19 cellular contexts compared by ENCODE assay signal in the genomic region with DNA sequence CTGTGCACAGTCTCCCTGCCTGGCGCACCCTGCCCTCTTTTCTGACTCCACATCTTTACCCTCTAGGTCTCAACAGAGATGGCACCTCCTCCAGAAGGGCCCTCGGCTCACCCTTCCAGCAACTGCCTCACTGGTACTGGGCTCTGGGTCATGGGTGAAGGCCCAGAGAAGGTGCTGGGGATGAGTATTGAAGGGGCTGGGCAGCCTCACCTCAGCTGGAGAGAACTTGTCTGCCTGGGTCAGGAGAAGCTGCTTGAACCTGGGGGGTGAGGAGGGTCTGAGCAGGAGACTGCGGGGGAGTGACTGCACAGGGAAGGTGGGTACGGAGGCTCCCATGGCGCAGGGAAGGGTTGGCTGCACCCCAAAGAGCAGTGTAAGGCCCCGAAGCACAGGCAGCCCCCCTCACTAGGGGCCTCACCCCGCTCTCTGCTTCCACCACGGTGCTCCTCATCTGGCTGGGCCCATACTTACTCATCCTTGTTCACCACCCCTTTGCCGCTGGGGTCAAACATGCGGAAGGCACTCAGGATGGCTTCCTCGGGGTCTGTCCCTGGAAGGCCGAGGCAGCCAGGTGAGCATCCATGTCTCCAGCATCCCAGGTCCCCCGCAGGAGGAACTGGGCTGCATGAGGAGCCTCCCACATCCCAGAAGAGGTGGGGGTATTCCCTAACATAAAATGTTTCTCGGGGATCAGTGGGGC. TPM values are rescaled to one million over a fixed set of nuclear protein-coding genes. Genes with fewer than 3 reads are reported as not detected.
DNase-seq lines count a peak whose midpoint lies in the region; ATAC-seq and TF ChIP-seq lines count a peak whose summit lies in the region.
"Had no signal": no experiment of that assay in that cellular context is flagged by ENCODE, and none has a peak within 500 bp of the region (broad histone marks: within the 10 kb centered on the region; RNA-seq: fewer than 3 reads in every experiment).

No MANE protein-coding gene starts in this region.

- no peak overlapping the region for H2AK9ac ChIP-seq in IMR-90 (replicated peaks; ENCODE audit: low read depth, low read length, poor library complexity)

- H3K27ac ChIP-seq in cardiac muscle cell, result peak overlapping the region; percentile 100
- H3K27ac ChIP-seq in IMR-90 (ENCODE audit: insufficient read depth, low read length), result no peak overlapping the region
- H3K27ac ChIP-seq in osteoblast (ENCODE audit: low read depth, low read length), result no peak overlapping the region
- H3K27ac ChIP-seq in aorta (ENCODE audit: low read depth in 1 of 2, low read length in 2 of 2), result no peak overlapping the region
- H3K27ac ChIP-seq in PC-9, result no peak overlapping the region
- H3K27ac ChIP-seq: BLaER1 had no signal

- no peak for TF ChIP-seq CTCF in cardiac muscle cell (IDR thresholded peaks at IDR 0.05; ENCODE audit: low read depth, low read length)
- TF ChIP-seq CTCF in IMR-90 (conservative IDR thresholded peaks at IDR 0.05; ENCODE audit: low read depth, low read length), result no peak
- TF ChIP-seq CTCF in osteoblast (IDR thresholded peaks at IDR 0.05; ENCODE audit: extremely low read depth, low read depth, low read length), result no peak
- no peak for TF ChIP-seq CTCF in PC-9 (conservative IDR thresholded peaks at IDR 0.05)

- H3K4ac ChIP-seq in IMR-90 (ENCODE audit: low read depth, low read length), result no peak overlapping the region

- no peak for TF ChIP-seq POLR2A in IMR-90 (IDR thresholded peaks at IDR 0.05; ENCODE audit: low read depth, low read length)

- no peak overlapping the region for H2BK5ac ChIP-seq in IMR-90 (ENCODE audit: low read depth, low read length, poor library complexity, severe bottlenecking)

- H4K8ac ChIP-seq in IMR-90 (ENCODE audit: low read depth in 2 of 2, low read length in 2 of 2), result no peak overlapping the region

- H3K9ac ChIP-seq in IMR-90 (ENCODE audit: low read depth, low read length), result no peak overlapping the region
- H3K9ac ChIP-seq: BLaER1 had no signal

- H2BK120ac ChIP-seq in IMR-90 (ENCODE audit: low read depth, low read length), result no peak overlapping the region

- ATAC-seq in left ventricle myocardium superior, result no peak
- no peak for ATAC-seq in IMR-90 (ENCODE audit: low read depth)
- ATAC-seq in aorta (ENCODE audit: low FRiP score), result no peak
- ATAC-seq: GM12878 had no signal

- H3K4me3 ChIP-seq in cardiac muscle cell, result peak overlapping the region; percentile 40
- H3K4me3 ChIP-seq in IMR-90 (ENCODE audit: insufficient read depth, low read depth, low read length), result no peak overlapping the region
- no peak overlapping the region for H3K4me3 ChIP-seq in osteoblast (ENCODE audit: insufficient read depth, low read length)
- no peak overlapping the region for H3K4me3 ChIP-seq in aorta (ENCODE audit: low read length in 2 of 2)
- H3K4me3 ChIP-seq in PC-9, result no peak overlapping the region
- H3K4me3 ChIP-seq: BLaER1, GM12878 had no signal

- WGBS in IMR-90 (ENCODE audit: extremely low coverage in 2 of 2, insufficient read length in 1 of 2), 2 experiments, result 83% methylated on average over 3 of the region's 14 CpGs; no CpG with 5 or more reads in 1 of the 2 experiments
- WGBS in aorta, 2 donors, result 94 to 95% methylated on average over 14 of the region's 14 CpGs

- DNase-seq in cardiac muscle cell (ENCODE audit: low read depth in 1 of 2, low spot score in 1 of 2) (no peak), left ventricle myocardium superior (no peak), IMR-90 (no peak), osteoblast (ENCODE audit: insufficient read length, low spot score, missing footprints) (peak; percentile 70), aorta (peak; percentile 34 to 57), PC-9 (no peak), NCI-H146 (lab: John Stamatoyannopoulos, UW) (no peak)
- DNase-seq: 8988T; AML-193; Calu3; CD4-positive, CD25-positive, alpha-beta regulatory T cell; DMS 273 treated with DMSO at 0.1 percent for 48 hours; HCEC 1CT; HFFc6 had no signal

- no peak overlapping the region for H4K91ac ChIP-seq in IMR-90 (ENCODE audit: insufficient read depth, low read depth, low read length)

- CTCF ChIA-PET in IMR-90 (lab: Yijun Ruan, JAX), result no interaction called here
- CTCF ChIA-PET in PC-9 (lab: Charles Lee), result no interaction called here

- peaks cover 55% of the 10 kb centered on the region for H3K4me1 ChIP-seq in cardiac muscle cell (ENCODE audit: low read depth)
- H3K4me1 ChIP-seq in IMR-90 (ENCODE audit: control insufficient read depth, insufficient read depth, low read length), result no peaks in the 10 kb centered on the region
- H3K4me1 ChIP-seq in osteoblast (ENCODE audit: insufficient read depth, low read length), result no peaks in the 10 kb centered on the region
- H3K4me1 ChIP-seq in aorta (ENCODE audit: control insufficient read depth in 1 of 2, insufficient read depth in 2 of 2, low read length in 2 of 2), result no peaks in the 10 kb centered on the region
- no peaks in the 10 kb centered on the region for H3K4me1 ChIP-seq in PC-9 (replicated peaks; ENCODE audit: insufficient read depth)

- no peak overlapping the region for H3K23ac ChIP-seq in IMR-90 (ENCODE audit: low read depth, low read length)

- no peak for TF ChIP-seq RAD21 in IMR-90 (IDR thresholded peaks at IDR 0.05; ENCODE audit: low read length)

- no peaks in the 10 kb centered on the region for H3K9me2 ChIP-seq in PC-9 (ENCODE audit: insufficient read depth)

- POLR2A ChIA-PET in IMR-90 (lab: Charles Lee; ENCODE audit: unreplicated experiment) (no interaction called here), PC-9 (lab: Charles Lee; ENCODE audit: unreplicated experiment) (no interaction called here)

- no peak overlapping the region for H3K56ac ChIP-seq in IMR-90 (ENCODE audit: extremely low read depth, insufficient read depth, low read length)

- H3F3A ChIP-seq in PC-9 (ENCODE audit: insufficient read depth, low read depth), result peaks cover 13% of the 10 kb centered on the region

- no peaks in the 10 kb centered on the region for H3K27me3 ChIP-seq in cardiac muscle cell
- peaks cover 12% of the 10 kb centered on the region for H3K27me3 ChIP-seq in IMR-90 (ENCODE audit: control insufficient read depth, insufficient read depth, low read length)
- H3K27me3 ChIP-seq in osteoblast (ENCODE audit: insufficient read depth, low read length), result peaks cover under 1% of the 10 kb centered on the region
- no peaks in the 10 kb centered on the region for H3K27me3 ChIP-seq in aorta (ENCODE audit: control insufficient read depth in 1 of 2, insufficient read depth in 2 of 2, low read length in 1 of 2)
- no peaks in the 10 kb centered on the region for H3K27me3 ChIP-seq in PC-9 (ENCODE audit: insufficient read depth, low read depth)

- H3K4me2 ChIP-seq in IMR-90 (ENCODE audit: low read depth, low read length) (no peak overlapping the region), osteoblast (ENCODE audit: insufficient read depth, low read length) (no peak overlapping the region), PC-9 (no peak overlapping the region)
- H3K4me2 ChIP-seq: BLaER1 had no signal

- no peaks in the 10 kb centered on the region for H3K9me3 ChIP-seq in cardiac muscle cell (ENCODE audit: low read depth)
- H3K9me3 ChIP-seq in IMR-90 (ENCODE audit: control insufficient read depth, insufficient read depth, low read length), result no peaks in the 10 kb centered on the region
- H3K9me3 ChIP-seq in osteoblast (ENCODE audit: low read depth, low read length), result no peaks in the 10 kb centered on the region
- H3K9me3 ChIP-seq in aorta (ENCODE audit: control insufficient read depth, low read length), result no peaks in the 10 kb centered on the region
- H3K9me3 ChIP-seq in PC-9 (ENCODE audit: insufficient read depth, low read depth), result no peaks in the 10 kb centered on the region
- H3K9me3 ChIP-seq: BLaER1 had no signal

- H2AK5ac ChIP-seq in IMR-90 (ENCODE audit: low read depth, low read length), result no peak overlapping the region

- no peak overlapping the region for H3K14ac ChIP-seq in IMR-90 (replicated peaks; ENCODE audit: low read depth, low read length)

- H3K36me3 ChIP-seq in cardiac muscle cell (peaks cover 12% of the 10 kb centered on the region), IMR-90 (ENCODE audit: control insufficient read depth, insufficient read depth, low read length) (no peaks in the 10 kb centered on the region), osteoblast (ENCODE audit: insufficient read depth, low read length) (no peaks in the 10 kb centered on the region), aorta (ENCODE audit: control insufficient read depth in 1 of 2, insufficient read depth in 2 of 2, low read length in 1 of 2) (no peaks in the 10 kb centered on the region), PC-9 (ENCODE audit: low read depth) (no peaks in the 10 kb centered on the region)
- H3K36me3 ChIP-seq: BLaER1 had no signal

- no peaks in the 10 kb centered on the region for H3K79me1 ChIP-seq in IMR-90 (ENCODE audit: low read depth in 1 of 2, low read length in 2 of 2)

- H4K20me1 ChIP-seq in IMR-90 (ENCODE audit: insufficient read depth, low read length), result no peaks in the 10 kb centered on the region
- H4K20me1 ChIP-seq in osteoblast (ENCODE audit: insufficient read depth, low read length), result no peaks in the 10 kb centered on the region
- H4K20me1 ChIP-seq in PC-9 (ENCODE audit: insufficient read depth), result no peaks in the 10 kb centered on the region
- H4K20me1 ChIP-seq: BLaER1 had no signal

- dilution Hi-C loops in IMR-90 (cut with HindIII; ENCODE audit: low sequenced_read_pairs, unreplicated experiment), result no loop called here

- no peaks in the 10 kb centered on the region for H3K9me1 ChIP-seq in IMR-90 (ENCODE audit: insufficient read depth, low read length)

- H2BK20ac ChIP-seq in IMR-90 (ENCODE audit: low read depth, low read length), result no peak overlapping the region

- no TSS peak for BruUV-seq in IMR-90 (replicated peaks; lab: Mats Ljungman, UMichigan)
- BruUV-seq in PC-9 (replicated peaks; lab: Mats Ljungman, UMichigan), result no TSS peak

- H2BK15ac ChIP-seq in IMR-90 (ENCODE audit: low read depth, low read length), result no peak overlapping the region

- H4K5ac ChIP-seq in IMR-90 (ENCODE audit: low read depth, low read length), result no peak overlapping the region

- H3K18ac ChIP-seq in IMR-90 (ENCODE audit: low read depth, low read length), result no peak overlapping the region

- H2AFZ ChIP-seq in IMR-90 (replicated peaks; ENCODE audit: low read length, poor library complexity), result peak overlapping the region; percentile 43
- H2AFZ ChIP-seq in osteoblast (ENCODE audit: low read length), result no peak overlapping the region
- no peak overlapping the region for H2AFZ ChIP-seq in PC-9

- in situ Hi-C loops in IMR-90 (cut with MboI; ENCODE audit: low sequenced_read_pairs), result no loop called here

- intact Hi-C loops in left ventricle myocardium superior (cut with micrococcal nuclease) (no loop called here), IMR-90 (cut with micrococcal nuclease) (no loop called here), aorta (cut with DNase I) (no loop called here), PC-9 (cut with micrococcal nuclease; ENCODE audit: unreplicated experiment) (no loop called here)

- H3K79me2 ChIP-seq in osteoblast (ENCODE audit: insufficient read depth, low read length) (no peaks in the 10 kb centered on the region), PC-9 (ENCODE audit: low read depth) (no peaks in the 10 kb centered on the region)

RNA-seq across cellular contexts. Expression of a gene that starts 1.7 kb away (rescaled TPM):
- total RNA-seq in cardiac muscle cell (9,288 and 26,089 TPM in 2 replicates), left ventricle myocardium superior (2,865 TPM), IMR-90 (2012; rRNA removed) (not detected in 2 replicates), osteoblast (not detected in 2 replicates), aorta (not detected), PC-9 (2021) (not detected in 2 replicates)
- polyA plus RNA-seq in cardiac muscle cell (8,361 and 20,231 TPM in 2 replicates), IMR-90 (2012; rRNA removed) (0.24 TPM in 1 of 2 replicates, not detected in the other), aorta (1 to 10 TPM; 2.6 to 4.1 TPM)
- not detected in 2 replicates for polyA plus RNA-seq in IMR-90 (2012; cell fraction: cytosol; rRNA removed)
- 0.40 TPM in 1 of 2 replicates, not detected in the other for polyA plus RNA-seq in IMR-90 (2012; cell fraction: nucleus; rRNA removed; ENCODE audit: low replicate concordance)
- total RNA-seq: Calu3; CD4-positive, CD25-positive, alpha-beta regulatory T cell; Daoy; GM12878; H4; HT1080 had no signal
- polyA plus RNA-seq: CD4-positive, CD25-positive, alpha-beta regulatory T cell had no signal

RNA-seq across cellular contexts. Expression of a gene that starts 16.1 kb away (rescaled TPM):
- total RNA-seq in cardiac muscle cell (123 and 133 TPM in 2 replicates), left ventricle myocardium superior (92.9 TPM), IMR-90 (2012; rRNA removed) (136 and 163 TPM in 2 replicates), osteoblast (69.2 and 80.3 TPM in 2 replicates), aorta (10 to 100 TPM; 49.5 to 53.4 TPM), PC-9 (2021) (217 and 249 TPM in 2 replicates)
- polyA plus RNA-seq in cardiac muscle cell (194 and 198 TPM in 2 replicates), IMR-90 (2012; rRNA removed) (142 and 165 TPM in 2 replicates), aorta (10 to 100 TPM; 31.6 to 93.1 TPM)
- polyA plus RNA-seq in IMR-90 (2012; cell fraction: cytosol; rRNA removed), result 137 and 138 TPM in 2 replicates
- polyA plus RNA-seq in IMR-90 (2012; cell fraction: nucleus; rRNA removed; ENCODE audit: low replicate concordance), result 99.1 and 163 TPM in 2 replicates

RNA-seq across cellular contexts. Expression of a gene that starts 35.3 kb away (rescaled TPM):
- total RNA-seq in cardiac muscle cell (60.8 and 94.1 TPM in 2 replicates), left ventricle myocardium superior (18.4 TPM), IMR-90 (2012; rRNA removed) (1.1 and 1.4 TPM in 2 replicates), osteoblast (219 and 267 TPM in 2 replicates), aorta (1,000 to 10,000 TPM in 1 of 2 donors, 100 to 1,000 TPM in 1; 856 to 1,098 TPM), PC-9 (2021) (0.33 and 0.98 TPM in 2 replicates)
- polyA plus RNA-seq in cardiac muscle cell (96.0 and 107 TPM in 2 replicates), IMR-90 (2012; rRNA removed) (5.5 and 5.7 TPM in 2 replicates), aorta (1,000 to 10,000 TPM in 1 of 2 donors, 100 to 1,000 TPM in 1; 293 to 2,243 TPM)
- 5.5 and 7.4 TPM in 2 replicates for polyA plus RNA-seq in IMR-90 (2012; cell fraction: cytosol; rRNA removed)
- 21.5 and 34.8 TPM in 2 replicates for polyA plus RNA-seq in IMR-90 (2012; cell fraction: nucleus; rRNA removed; ENCODE audit: low replicate concordance)
- total RNA-seq: Calu3, Daoy, HT1080 had no signal

RNA-seq across cellular contexts. Expression of a gene that starts 49.8 kb away (rescaled TPM):
- total RNA-seq in cardiac muscle cell (19.1 and 46.4 TPM in 2 replicates), left ventricle myocardium superior (1.4 TPM), IMR-90 (2012; rRNA removed) (0.18 and 0.28 TPM in 2 replicates), osteoblast (not detected in 2 replicates), aorta (1 to 10 TPM; 1.2 to 1.9 TPM), PC-9 (2021) (not detected in 2 replicates)
- polyA plus RNA-seq in cardiac muscle cell (26.7 and 62.9 TPM in 2 replicates), IMR-90 (2012; rRNA removed) (0.07 and 0.14 TPM in 2 replicates), aorta (1 to 10 TPM; 2.1 to 6.6 TPM)
- polyA plus RNA-seq in IMR-90 (2012; cell fraction: cytosol; rRNA removed), result 0.36 and 0.54 TPM in 2 replicates
- polyA plus RNA-seq in IMR-90 (2012; cell fraction: nucleus; rRNA removed; ENCODE audit: low replicate concordance), result 0.05 and 0.21 TPM in 2 replicates
- total RNA-seq: Calu3; CD4-positive, CD25-positive, alpha-beta regulatory T cell; GM12878; H4; HT1080 had no signal

RNA-seq across cellular contexts. Expression of a gene that starts 57.1 kb away (rescaled TPM):
- total RNA-seq in cardiac muscle cell, result 52.5 and 95.9 TPM in 2 replicates
- polyA plus RNA-seq in cardiac muscle cell, result 25.1 and 26.7 TPM in 2 replicates
- total RNA-seq in left ventricle myocardium superior, result 17.6 TPM
- 3.0 and 3.1 TPM in 2 replicates for total RNA-seq in IMR-90 (2012; rRNA removed)
- 9.1 and 9.4 TPM in 2 replicates for polyA plus RNA-seq in IMR-90 (2012; rRNA removed)
- polyA plus RNA-seq in IMR-90 (2012; cell fraction: cytosol; rRNA removed), result 4.4 and 4.7 TPM in 2 replicates
- polyA plus RNA-seq in IMR-90 (2012; cell fraction: nucleus; rRNA removed; ENCODE audit: low replicate concordance), result 42.2 and 74.4 TPM in 2 replicates
- total RNA-seq in osteoblast, result 35.9 and 40.9 TPM in 2 replicates
- 10 to 100 TPM; 27.6 to 35.7 TPM for total RNA-seq in aorta
- 10 to 100 TPM in 1 of 2 donors, 1 to 10 TPM in 1; 8.4 to 35.6 TPM for polyA plus RNA-seq in aorta
- total RNA-seq in PC-9 (2021), result 58.8 and 59.1 TPM in 2 replicates

Comparison
In these comparisons a context has a peak if more than half of its experiments do, and no peak if none do; other contexts are left out.
1. DNase-seq: peak in osteoblast (single experiment) and aorta (2 of 2); none in cardiac muscle cell (0 of 2), left ventricle myocardium superior (single experiment), IMR-90 (single experiment), PC-9 (0 of 2) and NCI-H146 (single experiment).
2. RNA of a gene that starts 1.7 kb away (total RNA-seq): 9,288 to 26,089 TPM in cardiac muscle cell and 2,865 TPM in left ventricle myocardium superior (single experiment); not detected in aorta, not detected in PC-9, not detected in IMR-90 and not detected in osteoblast; every median in the first group is over 1,000 times any median in the second.